ENCODE assay signal across 15 cellular contexts in genomic region chr2:238573916-238574315, GRCh38.
"Had no signal": no experiment of that assay in that cellular context is flagged by ENCODE, and none has a peak within 500 bp of the region (broad histone marks: within the 10 kb centered on the region; RNA-seq: fewer than 3 reads in every experiment).

No MANE protein-coding gene starts in this region.

- H3K36me3 ChIP-seq: tibial artery, uterus had no signal

- H3K4me3 ChIP-seq: tibial artery, uterus had no signal

- H3K4me1 ChIP-seq: tibial artery, uterus had no signal

- DNase-seq: activated CD8-positive, alpha-beta memory T cell treated with anti-CD3 and anti-CD28 coated beads for 24 hours; activated gamma-delta T cell treated with Interleukin-2 at 50 U/mL for 16 hours; amniotic stem cell; effector CD8-positive, alpha-beta T cell; foreskin melanocyte; left colon; nucleus accumbens; T-helper 9 cell; uterus had no signal

- H3K4me1 Mint-ChIP-seq: activated CD4-positive, alpha-beta T cell treated with anti-CD3 and anti-CD28 coated beads, Interleukin-2, amount 10 ng/mL, durations not matched to agents 7 days and 5 days; memory B cell; stimulated activated memory B cell treated with anti-CD40 and anti-IgM and Interleukin-4, amounts not matched to agents 10 μg/mL and 1 μg/mL and 100 μg/mL, for 72 hours had no signal

- H3K27ac Mint-ChIP-seq: activated CD4-positive, alpha-beta T cell treated with anti-CD3 and anti-CD28 coated beads, Interleukin-2, amount 10 ng/mL, durations not matched to agents 7 days and 5 days; activated naive CD8-positive, alpha-beta T cell; memory B cell; natural killer cell treated with Interleukin-12 subunit alpha and Interleukin-12 subunit beta and Interleukin-15 and Interleukin-18, amount 100 ng/mL, for 72 hours; stimulated activated memory B cell treated with anti-CD40 and anti-IgM and Interleukin-4, amounts not matched to agents 10 μg/mL and 1 μg/mL and 100 μg/mL, for 72 hours had no signal

- H3K27me3 ChIP-seq: uterus had no signal

- H3K4me3 Mint-ChIP-seq: activated CD4-positive, alpha-beta T cell treated with anti-CD3 and anti-CD28 coated beads, Interleukin-2, amount 10 ng/mL, durations not matched to agents 7 days and 5 days; activated naive CD8-positive, alpha-beta T cell; memory B cell; natural killer cell treated with Interleukin-12 subunit alpha and Interleukin-12 subunit beta and Interleukin-15 and Interleukin-18, amount 100 ng/mL, for 72 hours; stimulated activated memory B cell treated with anti-CD40 and anti-IgM and Interleukin-4, amounts not matched to agents 10 μg/mL and 1 μg/mL and 100 μg/mL, for 72 hours had no signal

- H3K27me3 Mint-ChIP-seq: activated CD4-positive, alpha-beta T cell treated with anti-CD3 and anti-CD28 coated beads, Interleukin-2, amount 10 ng/mL, durations not matched to agents 7 days and 5 days; natural killer cell treated with Interleukin-12 subunit alpha and Interleukin-12 subunit beta and Interleukin-15 and Interleukin-18, amount 100 ng/mL, for 72 hours had no signal

- H3K9me3 ChIP-seq: uterus had no signal

- H3K36me3 Mint-ChIP-seq: activated naive CD8-positive, alpha-beta T cell; memory B cell; natural killer cell treated with Interleukin-12 subunit alpha and Interleukin-12 subunit beta and Interleukin-15 and Interleukin-18, amount 100 ng/mL, for 72 hours; stimulated activated memory B cell treated with anti-CD40 and anti-IgM and Interleukin-4, amounts not matched to agents 10 μg/mL and 1 μg/mL and 100 μg/mL, for 72 hours had no signal

- H3K27ac ChIP-seq: tibial artery, uterus had no signal

- H3K9me3 Mint-ChIP-seq: activated CD4-positive, alpha-beta T cell treated with anti-CD3 and anti-CD28 coated beads, Interleukin-2, amount 10 ng/mL, durations not matched to agents 7 days and 5 days; natural killer cell treated with Interleukin-12 subunit alpha and Interleukin-12 subunit beta and Interleukin-15 and Interleukin-18, amount 100 ng/mL, for 72 hours had no signal
